In the genomic region with DNA sequence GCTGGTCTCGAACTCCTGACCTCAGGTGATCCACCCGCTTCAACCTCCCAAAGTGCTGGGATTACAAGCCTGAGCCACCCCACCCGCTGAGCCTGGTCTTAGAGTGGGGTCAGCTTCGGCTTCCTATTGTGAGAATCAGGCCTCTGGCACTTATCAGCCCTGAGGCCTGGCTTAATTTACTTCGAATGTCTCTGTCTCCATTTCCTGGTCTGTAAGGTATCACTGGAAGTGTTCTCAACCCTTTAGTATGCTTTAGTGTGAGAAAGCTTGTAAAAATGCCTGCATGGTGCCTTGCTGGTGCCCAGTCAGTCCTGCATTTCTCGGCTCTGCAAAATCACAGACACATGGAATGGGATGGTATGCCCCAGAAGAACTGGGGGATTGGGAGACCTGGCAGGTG, we compare ENCODE assay signal across 17 cellular contexts.
DNase-seq lines count a peak whose midpoint lies in the region; ATAC-seq and TF ChIP-seq lines count a peak whose summit lies in the region.
"Had no signal": no experiment of that assay in that cellular context is flagged by ENCODE, and none has a peak within 500 bp of the region (broad histone marks: within the 10 kb centered on the region; RNA-seq: fewer than 3 reads in every experiment).

No MANE protein-coding gene starts in this region.

- H3K36me3 ChIP-seq in mesendoderm (ENCODE audit: control insufficient read depth, insufficient read depth, low read length) = no peaks in the 10 kb centered on the region
- no peaks in the 10 kb centered on the region for H3K36me3 ChIP-seq in trophoblast cell (ENCODE audit: control insufficient read depth in 1 of 2, insufficient read depth in 2 of 2, low read length in 2 of 2)

- H2AK5ac ChIP-seq in H9 (ENCODE audit: insufficient read length, low read length) (no peak overlapping the region), mesendoderm (ENCODE audit: low read length) (no peak overlapping the region), trophoblast cell (ENCODE audit: low read length) (no peak overlapping the region)

- ATAC-seq in HG03439 (IDR thresholded peaks at IDR 0.05; ENCODE audit: unreplicated experiment) = no peak
- ATAC-seq: CD8-positive, alpha-beta T cell; GM12878; HCT116 had no signal

- no peaks in the 10 kb centered on the region for H3K23me2 ChIP-seq in H9 (ENCODE audit: insufficient read length, low read depth, low read length, poor library complexity, severe bottlenecking)

- TF ChIP-seq CTCF in H9 (conservative IDR thresholded peaks at IDR 0.05) = no peak

- H4K5ac ChIP-seq in H9 (ENCODE audit: insufficient read length, low read depth, low read length) (no peak overlapping the region), mesendoderm (ENCODE audit: low read length) (no peak overlapping the region)

- WGBS in H9 (ENCODE audit: extremely low coverage, insufficient read length, low lambda C conversion rate) = no CpG with 5 or more reads among the region's 6 CpGs
- WGBS in mesendoderm (ENCODE audit: extremely low coverage, insufficient coverage, low lambda C conversion rate) = no CpG with 5 or more reads among the region's 6 CpGs
- WGBS in trophoblast cell (ENCODE audit: extremely low coverage, insufficient coverage, insufficient read length) = no CpG with 5 or more reads among the region's 6 CpGs

- H3K4me3 Mint-ChIP-seq in H9 = no peak overlapping the region
- H3K4me3 Mint-ChIP-seq: CD4-positive, CD25-positive, alpha-beta regulatory T cell; CD8-positive, alpha-beta T cell had no signal

- H3K27me3 ChIP-seq in H9 (ENCODE audit: insufficient read depth, low read length) (no peaks in the 10 kb centered on the region), mesendoderm (ENCODE audit: insufficient read depth, low read length, poor library complexity) (no peaks in the 10 kb centered on the region), trophoblast cell (ENCODE audit: insufficient read depth, low read length) (no peaks in the 10 kb centered on the region)

- H3K9me3 Mint-ChIP-seq in H9 = no peaks in the 10 kb centered on the region
- H3K9me3 Mint-ChIP-seq: CD8-positive, alpha-beta T cell had no signal

- no peaks in the 10 kb centered on the region for H3K36me3 Mint-ChIP-seq in H9 (ENCODE audit: insufficient read depth in 1 of 3, low read depth in 3 of 3)
- H3K36me3 Mint-ChIP-seq: CD4-positive, CD25-positive, alpha-beta regulatory T cell; CD8-positive, alpha-beta T cell had no signal

- H3K23ac ChIP-seq in H9 (ENCODE audit: insufficient read length, low read depth, low read length) (no peak overlapping the region), mesendoderm (ENCODE audit: low read length) (no peak overlapping the region), trophoblast cell (ENCODE audit: low read length) (no peak overlapping the region)

- no peak overlapping the region for H3T11ph ChIP-seq in H9 (ENCODE audit: low read length)

- H3K18ac ChIP-seq in H9 (ENCODE audit: insufficient read length, low read depth, low read length) (no peak overlapping the region), mesendoderm (ENCODE audit: low read length) (no peak overlapping the region), trophoblast cell (ENCODE audit: low read length) (no peak overlapping the region)

- H2BK120ac ChIP-seq in H9 (ENCODE audit: low read depth, low read length, poor library complexity, severe bottlenecking) (no peak overlapping the region), mesendoderm (ENCODE audit: low read depth, low read length) (no peak overlapping the region), trophoblast cell (ENCODE audit: insufficient read depth, low read length, poor library complexity) (no peak overlapping the region)

- H3K14ac ChIP-seq in H9 (ENCODE audit: insufficient read depth, low read length) (no peak overlapping the region), trophoblast cell (ENCODE audit: low read length) (no peak overlapping the region)

- H2BK20ac ChIP-seq in H9 (ENCODE audit: low read depth, low read length, poor library complexity, severe bottlenecking) = no peak overlapping the region

- H4K8ac ChIP-seq in H9 (replicated peaks; ENCODE audit: insufficient read length, low read depth, low read length) = no peak overlapping the region
- no peak overlapping the region for H4K8ac ChIP-seq in mesendoderm (ENCODE audit: low read depth, low read length)
- H4K8ac ChIP-seq in trophoblast cell (ENCODE audit: low read depth, low read length) = no peak overlapping the region

- H3K9me3 ChIP-seq in H9 (ENCODE audit: control insufficient read depth, low read depth, low read length) (no peaks in the 10 kb centered on the region), trophoblast cell (ENCODE audit: insufficient read depth, low read depth, low read length) (peaks cover 3% of the 10 kb centered on the region)
- H3K9me3 ChIP-seq: Caco-2 had no signal

- no peak overlapping the region for H3K56ac ChIP-seq in H9 (ENCODE audit: insufficient read length, low read depth, low read length)
- no peak overlapping the region for H3K56ac ChIP-seq in mesendoderm (ENCODE audit: low read length)

- H3K4me3 ChIP-seq in mesendoderm (ENCODE audit: low read length) = no peak overlapping the region
- H3K4me3 ChIP-seq in trophoblast cell (ENCODE audit: low read depth, low read length) = no peak overlapping the region
- H3K4me3 ChIP-seq: GM12878, GM23248 had no signal

- no peaks in the 10 kb centered on the region for H3K4me1 ChIP-seq in H9 (ENCODE audit: insufficient read depth, low read length)
- no peaks in the 10 kb centered on the region for H3K4me1 ChIP-seq in mesendoderm (ENCODE audit: control insufficient read depth, low read depth, low read length)
- peaks cover 19% of the 10 kb centered on the region in 2 experiments for H3K4me1 ChIP-seq in trophoblast cell (ENCODE audit: control insufficient read depth in 1 of 2, insufficient read depth in 2 of 2, low read length in 2 of 2)

- no peak overlapping the region for H3K4me2 ChIP-seq in H9 (ENCODE audit: insufficient read depth, insufficient read length, low read length)
- H3K4me2 ChIP-seq in mesendoderm (ENCODE audit: low read length) = no peak overlapping the region
- H3K4me2 ChIP-seq in trophoblast cell (ENCODE audit: low read length) = peak overlapping the region; percentile 12

- peaks cover 21 to 25% of the 10 kb centered on the region in 2 experiments for H3K4me1 Mint-ChIP-seq in H9

- H2BK15ac ChIP-seq in H9 (ENCODE audit: low read depth, low read length) (no peak overlapping the region), mesendoderm (replicated peaks; ENCODE audit: low read depth) (no peak overlapping the region)

- H3K79me1 ChIP-seq in H9 (ENCODE audit: insufficient read depth, low read depth, low read length, poor library complexity, severe bottlenecking) = no peaks in the 10 kb centered on the region
- no peaks in the 10 kb centered on the region for H3K79me1 ChIP-seq in mesendoderm (ENCODE audit: low read length)
- H3K79me1 ChIP-seq in trophoblast cell (ENCODE audit: low read length) = peaks cover 13% of the 10 kb centered on the region

- H2AFZ ChIP-seq in H9 (ENCODE audit: low read length) (no peak overlapping the region), trophoblast cell (ENCODE audit: insufficient read depth, low read length, poor library complexity) (no peak overlapping the region)
- H2AFZ ChIP-seq: GM23248 had no signal

- H4K20me1 ChIP-seq in H9 (ENCODE audit: control insufficient read depth, insufficient read depth, insufficient read length) = no peaks in the 10 kb centered on the region

- peak overlapping the region in 2 of 3 experiments; percentile 1 to 26; a peak in 2 of 7 replicates for H3K27ac Mint-ChIP-seq in H9
- H3K27ac Mint-ChIP-seq: CD4-positive, CD25-positive, alpha-beta regulatory T cell; CD8-positive, alpha-beta T cell had no signal

- H2BK12ac ChIP-seq in H9 (ENCODE audit: insufficient read length, low read depth, low read length) (no peak overlapping the region), trophoblast cell (ENCODE audit: low read length) (no peak overlapping the region)

- H3K27ac ChIP-seq in H9 (ENCODE audit: insufficient read length, low read depth, low read length) (no peak overlapping the region), mesendoderm (ENCODE audit: low read depth, low read length) (no peak overlapping the region), trophoblast cell (ENCODE audit: low read depth, low read length) (peak overlapping the region; percentile 17)
- H3K27ac ChIP-seq: C4-2B, GM23248 had no signal

- no peak for DNase-seq in H9
- DNase-seq in mesendoderm = peak; percentile 56
- DNase-seq in trophoblast cell = no peak
- DNase-seq in activated CD4-positive, alpha-beta T cell treated with anti-CD3 and anti-CD28 coated beads, Interleukin-2, amount 50 U/mL, for 48 hours = no peak
- DNase-seq in NCI-H2196 treated with DMSO at 0.1 percent for 48 hours (lab: John Stamatoyannopoulos, UW; ENCODE audit: unreplicated experiment) = no peak
- DNase-seq: Caco-2; CD4-positive, CD25-positive, alpha-beta regulatory T cell; CD8-positive, alpha-beta T cell; DMS153; DND-41; GDM1; GM23248; H7 had no signal

- H4K91ac ChIP-seq in H9 (ENCODE audit: insufficient read length, low read depth, low read length) (no peak overlapping the region), trophoblast cell (ENCODE audit: low read depth, low read length) (no peak overlapping the region)

- no peak overlapping the region for H4K12ac ChIP-seq in trophoblast cell (ENCODE audit: low read depth, low read length)

- H3K4ac ChIP-seq in H9 (ENCODE audit: low read depth, low read length) (no peak overlapping the region), mesendoderm (ENCODE audit: low read depth, low read length) (no peak overlapping the region), trophoblast cell (ENCODE audit: low read depth, low read length) (no peak overlapping the region)

- H3K27me3 Mint-ChIP-seq in H9 (ENCODE audit: low read depth) = no peaks in the 10 kb centered on the region
- H3K27me3 Mint-ChIP-seq: CD4-positive, CD25-positive, alpha-beta regulatory T cell had no signal

- no peak overlapping the region for H2BK5ac ChIP-seq in H9 (ENCODE audit: insufficient read length, low read length)
- H2BK5ac ChIP-seq in mesendoderm (ENCODE audit: low read length) = no peak overlapping the region
- no peak overlapping the region for H2BK5ac ChIP-seq in trophoblast cell (ENCODE audit: low read depth, low read length, poor library complexity)

- no peaks in the 10 kb centered on the region for H3K79me2 ChIP-seq in H9 (ENCODE audit: insufficient read depth, low read length)
- H3K79me2 ChIP-seq in mesendoderm (ENCODE audit: control insufficient read depth, insufficient read depth, low read length) = no peaks in the 10 kb centered on the region
- no peaks in the 10 kb centered on the region for H3K79me2 ChIP-seq in trophoblast cell (ENCODE audit: control insufficient read depth, insufficient read depth, low read length, poor library complexity)

- H3K9ac ChIP-seq in H9 (ENCODE audit: extremely low read depth, insufficient read length, low read length) (no peak overlapping the region), mesendoderm (ENCODE audit: low read length) (no peak overlapping the region), trophoblast cell (ENCODE audit: low read length) (no peak overlapping the region)
- H3K9ac ChIP-seq: GM23248 had no signal
